1 cellular context compared by ENCODE assay signal in the genomic region with DNA sequence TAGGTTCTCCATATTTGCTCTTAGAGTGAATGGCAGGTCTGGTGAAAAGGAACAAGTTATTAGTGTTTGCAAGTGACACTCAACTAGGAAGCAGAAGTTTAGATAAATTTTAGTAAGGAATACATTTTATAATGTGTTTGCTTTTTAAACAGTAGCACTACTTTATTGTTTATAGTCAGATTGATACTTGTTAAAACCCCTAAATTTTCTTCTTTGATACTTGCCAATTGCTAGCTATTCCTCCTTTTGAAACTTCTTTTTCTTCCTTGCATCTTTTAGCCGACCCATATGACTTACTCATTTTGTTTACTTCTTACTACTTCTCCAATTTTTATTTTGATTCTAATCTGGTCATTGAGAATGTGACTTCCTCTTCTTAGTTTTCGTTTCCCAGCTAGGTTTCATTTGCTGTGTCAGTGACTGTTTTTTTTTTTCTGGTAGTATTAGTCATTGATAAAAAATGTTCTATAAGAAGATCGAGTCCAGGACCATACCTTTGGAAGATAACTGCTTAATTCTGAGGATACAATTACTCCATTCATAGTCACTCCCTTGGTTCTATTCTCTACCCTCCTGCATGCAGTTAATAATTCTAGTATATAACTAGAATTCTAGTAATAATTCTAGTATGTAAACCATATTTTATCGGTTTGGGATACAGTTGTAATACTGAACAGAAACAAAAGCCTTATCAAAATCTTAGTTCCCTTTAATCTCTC.
TF ChIP-seq lines count a peak whose summit lies in the region.

No MANE protein-coding gene starts in this region.

TF ChIP-seq in IMR-90, 13 proteins besides CTCF, POLR2A, EP300 and RAD21 (continued from another document):
- TF ChIP-seq CEBPB (IDR thresholded peaks at IDR 0.05; ENCODE audit: low read depth, low read length): no peak
- TF ChIP-seq RFX5 (IDR thresholded peaks at IDR 0.05; ENCODE audit: low read depth, low read length): no peak
- TF ChIP-seq MAFK (IDR thresholded peaks at IDR 0.05; ENCODE audit: low read depth, low read length): no peak; the same call in 1 of the 2 replicates
- TF ChIP-seq FOS (IDR thresholded peaks at IDR 0.05; ENCODE audit: low read depth, low read length): no peak
- TF ChIP-seq CHD1 (IDR thresholded peaks at IDR 0.05; ENCODE audit: low read depth, low read length): no peak
- no peak for TF ChIP-seq MXI1 (IDR thresholded peaks at IDR 0.05; ENCODE audit: borderline replicate concordance, low read depth, low read length)
- TF ChIP-seq, protein P1, sequence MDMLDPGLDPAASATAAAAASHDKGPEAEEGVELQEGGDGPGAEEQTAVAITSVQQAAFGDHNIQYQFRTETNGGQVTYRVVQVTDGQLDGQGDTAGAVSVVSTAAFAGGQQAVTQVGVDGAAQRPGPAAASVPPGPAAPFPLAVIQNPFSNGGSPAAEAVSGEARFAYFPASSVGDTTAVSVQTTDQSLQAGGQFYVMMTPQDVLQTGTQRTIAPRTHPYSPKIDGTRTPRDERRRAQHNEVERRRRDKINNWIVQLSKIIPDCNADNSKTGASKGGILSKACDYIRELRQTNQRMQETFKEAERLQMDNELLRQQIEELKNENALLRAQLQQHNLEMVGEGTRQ (IDR thresholded peaks at IDR 0.05; ENCODE audit: low read depth, low read length): no peak
- no peak for TF ChIP-seq MAZ (IDR thresholded peaks at IDR 0.05; ENCODE audit: borderline replicate concordance, low read depth, low read length)
- TF ChIP-seq BHLHE40 (IDR thresholded peaks at IDR 0.05; ENCODE audit: low read depth, low read length): no peak
- TF ChIP-seq, protein P2, sequence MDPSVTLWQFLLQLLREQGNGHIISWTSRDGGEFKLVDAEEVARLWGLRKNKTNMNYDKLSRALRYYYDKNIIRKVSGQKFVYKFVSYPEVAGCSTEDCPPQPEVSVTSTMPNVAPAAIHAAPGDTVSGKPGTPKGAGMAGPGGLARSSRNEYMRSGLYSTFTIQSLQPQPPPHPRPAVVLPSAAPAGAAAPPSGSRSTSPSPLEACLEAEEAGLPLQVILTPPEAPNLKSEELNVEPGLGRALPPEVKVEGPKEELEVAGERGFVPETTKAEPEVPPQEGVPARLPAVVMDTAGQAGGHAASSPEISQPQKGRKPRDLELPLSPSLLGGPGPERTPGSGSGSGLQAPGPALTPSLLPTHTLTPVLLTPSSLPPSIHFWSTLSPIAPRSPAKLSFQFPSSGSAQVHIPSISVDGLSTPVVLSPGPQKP (IDR thresholded peaks at IDR 0.05; ENCODE audit: borderline replicate concordance, low read depth, low read length): no peak
- TF ChIP-seq RCOR1 (IDR thresholded peaks at IDR 0.05; ENCODE audit: insufficient replicate concordance, low read length): no peak
